23 cellular contexts compared by ENCODE assay signal in the genomic region with DNA sequence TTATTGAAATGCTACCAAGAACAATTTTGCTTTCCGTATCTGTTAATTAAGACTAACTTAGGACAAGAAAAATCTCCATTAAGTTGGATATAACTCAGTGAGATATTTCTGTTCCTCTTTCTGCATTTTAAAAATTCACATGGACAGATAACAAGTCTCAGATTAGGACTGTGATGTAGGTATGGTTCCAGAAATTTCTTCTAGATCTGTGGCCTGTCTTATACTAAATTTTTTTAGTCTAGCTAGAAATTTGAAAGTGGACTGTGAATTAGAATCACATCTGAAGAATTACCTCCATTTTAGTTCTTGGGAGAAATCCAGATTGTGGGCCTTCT.
"Had no signal": no experiment of that assay in that cellular context is flagged by ENCODE, and none has a peak within 500 bp of the region (broad histone marks: within the 10 kb centered on the region; RNA-seq: fewer than 3 reads in every experiment).

No MANE protein-coding gene starts in this region.

- H3K36me3 ChIP-seq: uterus had no signal

- H3K27ac Mint-ChIP-seq: activated CD8-positive, alpha-beta T cell treated with anti-CD3 and anti-CD28 coated beads, Interleukin-2, amount 10 ng/mL, durations not matched to agents 7 days and 5 days; activated naive CD8-positive, alpha-beta T cell treated with anti-CD3 and anti-CD28 coated beads for 36 hours; activated T-helper 17 cell treated with anti-CD3 and anti-CD28 coated beads, Interleukin-2, amount 50 U/mL, for 72 hours; stimulated activated memory B cell treated with anti-CD40 and anti-IgM and Interleukin-4, amounts not matched to agents 10 μg/mL and 1 μg/mL and 100 μg/mL, for 72 hours had no signal

- H3K9me3 Mint-ChIP-seq: activated T-helper 17 cell treated with anti-CD3 and anti-CD28 coated beads, Interleukin-2, amount 50 U/mL, for 72 hours had no signal

- H3K4me3 ChIP-seq: hepatocyte, lower lobe of right lung, sigmoid colon, smooth muscle cell, testis, uterus had no signal

- ATAC-seq: activated CD8-positive, alpha-beta T cell treated with anti-CD3 and anti-CD28 coated beads, Interleukin-2, amount 10 ng/mL, durations not matched to agents 7 days and 5 days; activated T-helper 17 cell treated with anti-CD3 and anti-CD28 coated beads, Interleukin-2, amount 50 U/mL, for 72 hours; left lobe of liver; lower lobe of right lung; stimulated activated memory B cell treated with anti-CD40 and anti-IgM and Interleukin-4, amounts not matched to agents 10 μg/mL and 1 μg/mL and 100 μg/mL, for 72 hours had no signal

- FAIRE-seq: astrocyte had no signal

- H3K27me3 ChIP-seq: hepatocyte, sigmoid colon, testis, uterus had no signal

- H3K27ac ChIP-seq: hepatocyte, lower lobe of right lung, sigmoid colon, uterus, VCaP had no signal

- H3K27me3 Mint-ChIP-seq: activated naive CD8-positive, alpha-beta T cell treated with anti-CD3 and anti-CD28 coated beads for 36 hours; activated T-helper 17 cell treated with anti-CD3 and anti-CD28 coated beads, Interleukin-2, amount 50 U/mL, for 72 hours; naive B cell; stimulated activated memory B cell treated with anti-CD40 and anti-IgM and Interleukin-4, amounts not matched to agents 10 μg/mL and 1 μg/mL and 100 μg/mL, for 72 hours had no signal

- DNase-seq: activated CD4-positive, alpha-beta T cell treated with anti-CD3 and anti-CD28 coated beads, Interleukin-2, amount 50 U/mL, for 1 hour; activated CD8-positive, alpha-beta T cell treated with anti-CD3 and anti-CD28 coated beads, Interleukin-2, amount 10 ng/mL, durations not matched to agents 7 days and 5 days; activated naive CD8-positive, alpha-beta T cell treated with anti-CD3 and anti-CD28 coated beads for 36 hours; central memory CD4-positive, alpha-beta T cell; dermis blood vessel endothelial cell; effector CD8-positive, alpha-beta T cell; foreskin melanocyte; glutamatergic neuron; immature natural killer cell; lower lobe of right lung; naive B cell; sigmoid colon; stimulated activated CD4-positive, alpha-beta T cell treated with anti-CD3 and anti-CD28 coated beads, Interleukin-15, amount 100 ng/mL, for 24 hours; testis; trophoblast cell; uterus had no signal

- H3K4me1 ChIP-seq: lower lobe of right lung, uterus had no signal

- H3K4me3 Mint-ChIP-seq: activated CD8-positive, alpha-beta T cell treated with anti-CD3 and anti-CD28 coated beads, Interleukin-2, amount 10 ng/mL, durations not matched to agents 7 days and 5 days; activated naive CD8-positive, alpha-beta T cell treated with anti-CD3 and anti-CD28 coated beads for 36 hours; activated T-helper 17 cell treated with anti-CD3 and anti-CD28 coated beads, Interleukin-2, amount 50 U/mL, for 72 hours; naive B cell; stimulated activated memory B cell treated with anti-CD40 and anti-IgM and Interleukin-4, amounts not matched to agents 10 μg/mL and 1 μg/mL and 100 μg/mL, for 72 hours had no signal

- H3K9me3 ChIP-seq: sigmoid colon, testis had no signal
